Comparison of ENCODE assay signal across 18 cellular contexts in the genomic region with DNA sequence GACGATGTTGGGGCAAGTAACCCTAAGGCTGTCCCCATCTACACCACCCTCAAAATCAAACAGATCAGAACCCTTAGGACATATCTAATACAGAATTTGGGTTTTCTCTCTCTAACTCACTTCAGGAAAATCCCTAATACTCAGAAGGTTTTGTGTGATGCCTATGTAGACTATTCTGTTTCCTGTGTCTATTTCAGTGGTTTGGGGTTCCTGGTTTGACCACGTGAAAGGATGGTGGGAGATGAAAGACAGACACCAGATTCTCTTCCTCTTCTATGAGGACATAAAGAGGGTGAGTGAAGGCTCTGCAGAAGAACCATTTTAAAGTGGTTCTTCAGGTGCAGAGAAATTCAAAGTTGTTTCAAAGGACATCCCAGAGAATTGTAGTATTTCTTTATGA. TPM values are rescaled to one million over a fixed set of nuclear protein-coding genes. Genes with fewer than 3 reads are reported as not detected.
A peak's percentile ranks its signal among the peaks of the same experiment; 100 is the strongest.
DNase-seq lines count a peak whose midpoint lies in the region; ATAC-seq, FAIRE-seq and TF ChIP-seq lines count a peak whose summit lies in the region.
"Had no signal": no experiment of that assay in that cellular context is flagged by ENCODE, and none has a peak within 500 bp of the region (broad histone marks: within the 10 kb centered on the region; RNA-seq: fewer than 3 reads in every experiment).

No MANE protein-coding gene starts in this region.

- POLR2A ChIA-PET in GM12878 (lab: Charles Lee): no interaction called here
- POLR2A ChIA-PET in CD8-positive, alpha-beta memory T cell (lab: Charles Lee): no interaction called here

- H3K4me1 ChIP-seq in GM12878 (ENCODE audit: control insufficient read depth, insufficient read depth, low read length): no peaks in the 10 kb centered on the region; the same call in 1 of the 2 replicates
- H3K4me1 ChIP-seq in CD8-positive, alpha-beta memory T cell (ENCODE audit: insufficient read depth, low read length): no peaks in the 10 kb centered on the region
- no peaks in the 10 kb centered on the region for H3K4me1 ChIP-seq in testis
- H3K4me1 ChIP-seq: right atrium auricular region, stomach had no signal

- H3K36me3 ChIP-seq in GM12878 (ENCODE audit: control insufficient read depth in 2 of 2, insufficient read depth in 2 of 2, low read length in 1 of 2): no peaks in the 10 kb centered on the region
- H3K36me3 ChIP-seq in CD8-positive, alpha-beta memory T cell (ENCODE audit: insufficient read depth, low read length): no peaks in the 10 kb centered on the region
- H3K36me3 ChIP-seq in testis (ENCODE audit: low read depth, missing control alignments): no peaks in the 10 kb centered on the region
- H3K36me3 ChIP-seq: MG63, right atrium auricular region, stomach had no signal

- CTCF ChIA-PET in GM12878 (lab: Yijun Ruan, JAX): interaction anchor here (0.6 kb wide), 1 partner anchor 369 kb away, joined by 3 read pairs; no protein-coding TSS in a partner anchor
- CTCF ChIA-PET in CD8-positive, alpha-beta memory T cell (lab: Charles Lee): no interaction called here

- H3K9ac ChIP-seq in GM12878 (ENCODE audit: control insufficient read depth, insufficient read depth, low read length): no peak overlapping the region

- no peak overlapping the region for H3K4me2 ChIP-seq in GM12878 (ENCODE audit: control insufficient read depth, insufficient read depth)

- H3K9me3 Mint-ChIP-seq in CD8-positive, alpha-beta memory T cell: peaks cover 0 to 2% (median 0%) of the 10 kb centered on the region in 5 donors

- RAD21 ChIA-PET in GM12878 (lab: Charles Lee; ENCODE audit: unreplicated experiment): no interaction called here

- no peak for TF ChIP-seq EP300 in GM12878 (IDR thresholded peaks at IDR 0.05; ENCODE audit: borderline replicate concordance in 1 of 2, control insufficient read depth in 1 of 2, low read depth in 2 of 2, low read length in 2 of 2)

- intact Hi-C loops in GM12878 (cut with micrococcal nuclease; ENCODE audit: unreplicated experiment) (no loop called here), dorsolateral prefrontal cortex (cut with DNase I) (no loop called here), testis (cut with DNase I; ENCODE audit: low total_unique reads) (no loop called here)

- H3K4me1 Mint-ChIP-seq in CD8-positive, alpha-beta memory T cell: no peaks in the 10 kb centered on the region
- H3K4me1 Mint-ChIP-seq: naive B cell had no signal

- no peaks in the 10 kb centered on the region for H3K27me3 ChIP-seq in GM12878 (replicated peaks in 1 of 2; ENCODE audit: control insufficient read depth in 2 of 2, insufficient read depth in 2 of 2, low read length in 1 of 2)
- no peaks in the 10 kb centered on the region for H3K27me3 ChIP-seq in dorsolateral prefrontal cortex
- H3K27me3 ChIP-seq in CD8-positive, alpha-beta memory T cell (ENCODE audit: insufficient read depth, low read length, poor library complexity, severe bottlenecking): no peaks in the 10 kb centered on the region
- H3K27me3 ChIP-seq in testis: no peaks in the 10 kb centered on the region
- H3K27me3 ChIP-seq: MG63, right atrium auricular region, stomach had no signal

- H3K9me3 ChIP-seq in GM12878 (replicated peaks; ENCODE audit: control insufficient read depth, insufficient read depth, low read length): no peaks in the 10 kb centered on the region
- no peaks in the 10 kb centered on the region for H3K9me3 ChIP-seq in CD8-positive, alpha-beta memory T cell (ENCODE audit: low read length)
- H3K9me3 ChIP-seq in testis: no peaks in the 10 kb centered on the region
- H3K9me3 ChIP-seq: MG63, right atrium auricular region, stomach had no signal

- no peak for TF ChIP-seq CTCF in GM12878 (IDR thresholded peaks at IDR 0.05 in 2 of 3, conservative IDR thresholded peaks at IDR 0.05 in 1 of 3; ENCODE audit: control insufficient read depth in 2 of 3, extremely low read depth in 1 of 3, insufficient read depth in 1 of 3, low read depth in 3 of 3, low read length in 3 of 3)
- no peak for TF ChIP-seq CTCF in dorsolateral prefrontal cortex (IDR thresholded peaks at IDR 0.05 in 54 of 56, conservative IDR thresholded peaks at IDR 0.05 in 2 of 56; ENCODE audit: low read depth in 1 of 56, partially characterized antibody in 56 of 56)
- no peak for TF ChIP-seq CTCF in testis (IDR thresholded peaks at IDR 0.05)

- peaks cover 1 to 22% of the 10 kb centered on the region in 2 donors for H3K27me3 Mint-ChIP-seq in CD8-positive, alpha-beta memory T cell

- FAIRE-seq in GM12878 (lab: Jason Lieb, UNC): peak; percentile 52
- FAIRE-seq: endometrium, kidney had no signal

- SMC1A ChIA-PET in GM12878 (lab: Charles Lee; ENCODE audit: uncharacterized antibody, unreplicated experiment): interaction anchor here (1.2 kb wide), 1 partner anchor 22 kb away, joined by 5 read pairs; no protein-coding TSS in a partner anchor

- H3K4me3 ChIP-seq in GM12878 (no peak overlapping the region), dorsolateral prefrontal cortex (no peak overlapping the region), testis (no peak overlapping the region)
- H3K4me3 ChIP-seq in CD8-positive, alpha-beta memory T cell (ENCODE audit: low read length): no peak overlapping the region
- H3K4me3 ChIP-seq: MG63, right atrium auricular region, stomach had no signal

- H3K36me3 Mint-ChIP-seq in CD8-positive, alpha-beta memory T cell: no peaks in the 10 kb centered on the region
- H3K36me3 Mint-ChIP-seq: naive B cell had no signal

- no peaks in the 10 kb centered on the region for H4K20me1 ChIP-seq in GM12878 (ENCODE audit: control insufficient read depth, insufficient read depth)

- whole genome bisulfite sequencing in GM12878 (ENCODE audit: insufficient coverage, insufficient replicate concordance, low lambda C conversion rate, missing lambda C conversion rate): 28% methylated on average over 2 of the region's 2 CpGs
- 80 to 92% methylated on average over 2 of the region's 2 CpGs for WGBS in testis, 2 donors

- DNase-seq in GM12878 (ENCODE audit: low read depth, low spot score): peak; percentile 33
- no peak for DNase-seq in dorsolateral prefrontal cortex
- no peak for DNase-seq in NOMO-1 treated with dmso at 0.1 percent for 144 hours (lab: John Stamatoyannopoulos, UW; ENCODE audit: unreplicated experiment)
- no peak for DNase-seq in CD8-positive, alpha-beta memory T cell
- no peak for DNase-seq in testis
- DNase-seq: activated naive CD4-positive, alpha-beta T cell treated with anti-CD3 and anti-CD28 coated beads, Interleukin-2, amount 50 U/mL, for 16 hours; caudate nucleus; kidney; MG63; naive B cell; stimulated activated CD4-positive, alpha-beta T cell treated with anti-CD3 and anti-CD28 coated beads, Interleukin-4, amount 100 ng/mL, for 4 hours; stomach had no signal

- H3K79me2 ChIP-seq in GM12878 (ENCODE audit: control insufficient read depth, insufficient read depth, low read length): no peaks in the 10 kb centered on the region

- no TSS peak for BruUV-seq in GM12878 (replicated peaks; lab: Mats Ljungman, UMichigan)

- TF ChIP-seq POLR2A in GM12878 (IDR thresholded peaks at IDR 0.05; ENCODE audit: low read depth, low read length) (no peak), testis (IDR thresholded peaks at IDR 0.05) (no peak)

- no peak overlapping the region for H3K4me3 Mint-ChIP-seq in CD8-positive, alpha-beta memory T cell
- H3K4me3 Mint-ChIP-seq: naive B cell had no signal

- no peak for TF ChIP-seq RAD21 in GM12878 (IDR thresholded peaks at IDR 0.05; ENCODE audit: insufficient read depth, low read depth, low read length)

- no peak overlapping the region for H2AFZ ChIP-seq in GM12878 (ENCODE audit: control insufficient read depth, low read depth, low read length)

- peak; percentile 49 for ATAC-seq in GM18517 (IDR thresholded peaks at IDR 0.05; ENCODE audit: unreplicated experiment)
- ATAC-seq in GM21381 (IDR thresholded peaks at IDR 0.05; ENCODE audit: unreplicated experiment): peak; percentile 50
- peak; percentile 61 for ATAC-seq in HG03025 (IDR thresholded peaks at IDR 0.05; ENCODE audit: low FRiP score, unreplicated experiment)
- ATAC-seq in GM12878: peak; percentile 74

- no peak overlapping the region for H3K27ac ChIP-seq in GM12878 (ENCODE audit: control insufficient read depth, insufficient read depth)
- no peak overlapping the region for H3K27ac ChIP-seq in dorsolateral prefrontal cortex
- H3K27ac ChIP-seq in CD8-positive, alpha-beta memory T cell (ENCODE audit: low read depth, low read length): no peak overlapping the region
- no peak overlapping the region for H3K27ac ChIP-seq in testis
- H3K27ac ChIP-seq: C4-2B, right atrium auricular region, stomach had no signal

- no peak overlapping the region for H3K27ac Mint-ChIP-seq in CD8-positive, alpha-beta memory T cell
- H3K27ac Mint-ChIP-seq: naive B cell had no signal

- in situ Hi-C loops in GM12878 (cut with MboI): no loop called here

TF ChIP-seq in GM12878, 131 proteins besides CTCF, POLR2A, EP300 and RAD21 (continues in another document):
- TF ChIP-seq EGR1 (IDR thresholded peaks at IDR 0.05; ENCODE audit: borderline replicate concordance in 1 of 2, low read depth in 2 of 2, low read length in 2 of 2) (no peak), IKZF2 (IDR thresholded peaks at IDR 0.05) (peak in 1 of 2 experiments; percentile 28; a peak in 2 of 4 replicates), ZNF622 (IDR thresholded peaks at IDR 0.05) (no peak), MXI1 (IDR thresholded peaks at IDR 0.05; ENCODE audit: low read depth, low read length) (no peak), KLF5 (IDR thresholded peaks at IDR 0.05; ENCODE audit: partially characterized antibody) (no peak)

RNA-seq across cellular contexts. Expression of a gene that starts 16.3 kb away (rescaled TPM):
- not detected in 2 replicates for total RNA-seq in GM12878 (2013; cell fraction: nucleolus; rRNA removed)
- not detected in 2 replicates for total RNA-seq in GM12878 (2014; rRNA removed)
- not detected in 2 replicates for total RNA-seq in GM12878 (2014; rRNA removed; fragmentation: Illumina TruSeq; extraction: Trizol)
- 0.03 and 0.05 TPM in 2 replicates for total RNA-seq in GM12878 (2021)
- polyA plus RNA-seq in GM12878 (2011; ENCODE audit: low read depth): not detected
- 0.04 TPM in 1 of 2 replicates, not detected in the other for polyA plus RNA-seq in GM12878 (2011; rRNA removed)
- not detected in 2 replicates for polyA plus RNA-seq in GM12878 (2011; cell fraction: cytosol; rRNA removed)
- 0.12 and 0.28 TPM in 2 replicates for polyA plus RNA-seq in GM12878 (2011; cell fraction: nucleus; rRNA removed)
- not detected in 2 replicates for polyA plus RNA-seq in GM12878 (2012)
- not detected in 2 replicates for polyA plus RNA-seq in GM12878 (2014; fragmentation: Illumina TruSeq; extraction: Trizol)
- under 1 TPM in 1 of 2 experiments, not detected in 1; 0.07 TPM for polyA plus RNA-seq in GM12878 (2014; fragmentation: Nextera tagmentation; extraction: Ambion mirVana)
- not detected in 2 replicates for polyA plus RNA-seq in GM12878 (2014; rRNA removed)
- polyA plus RNA-seq in GM12878 (2016; fragmentation: Nextera tagmentation; extraction: Ambion mirVana): not detected
- 0.44 TPM in 1 of 2 replicates, not detected in the other for polyA minus RNA-seq in GM12878 (2011; rRNA and poly(A)+ RNA removed)
- not detected in 2 replicates for polyA minus RNA-seq in GM12878 (2011; cell fraction: cytosol; rRNA and poly(A)+ RNA removed)
- not detected in 2 replicates for polyA minus RNA-seq in GM12878 (2011; cell fraction: nucleus; rRNA and poly(A)+ RNA removed)
- total RNA-seq in dorsolateral prefrontal cortex: 1 to 10 TPM in 22 of 120 experiments, under 1 TPM in 67, not detected in 31; 0.07 to 4.8 (median 0.51) TPM
- not detected for total RNA-seq in CD8-positive, alpha-beta memory T cell
- polyA plus RNA-seq in CD8-positive, alpha-beta memory T cell: not detected
- total RNA-seq in testis: under 1 TPM in 1 of 2 donors, not detected in 1; 0.43 TPM
- 1.3 TPM for polyA plus RNA-seq in testis (ENCODE audit: insufficient read depth, low read depth, low replicate concordance)
